Comparison of ENCODE assay signal across 9 cellular contexts in genomic region chr13:30446122-30446500, GRCh38. TPM values are rescaled to one million over a fixed set of nuclear protein-coding genes. Genes with fewer than 3 reads are reported as not detected.
DNase-seq lines count a peak whose midpoint lies in the region; ATAC-seq and TF ChIP-seq lines count a peak whose summit lies in the region.
"Had no signal": no experiment of that assay in that cellular context is flagged by ENCODE, and none has a peak within 500 bp of the region (broad histone marks: within the 10 kb centered on the region; RNA-seq: fewer than 3 reads in every experiment).

No MANE protein-coding gene starts in this region.

- no peak for DNase-seq in heart left ventricle
- DNase-seq in left ventricle myocardium superior, result no peak
- DNase-seq in adrenal gland, result no peak
- no peak for DNase-seq in memory B cell (ENCODE audit: low spot score in 2 of 2)
- no peak for DNase-seq in AML-193 (lab: John Stamatoyannopoulos, UW)

- no peaks in the 10 kb centered on the region for H3K9me3 Mint-ChIP-seq in memory B cell
- H3K9me3 Mint-ChIP-seq: activated T-helper 17 cell treated with anti-CD3 and anti-CD28 coated beads, Interleukin-2, amount 50 U/mL, for 72 hours had no signal

- peak overlapping the region; percentile 88 for H3K27ac Mint-ChIP-seq in memory B cell
- H3K27ac Mint-ChIP-seq: activated T-helper 17 cell treated with anti-CD3 and anti-CD28 coated beads, Interleukin-2, amount 50 U/mL, for 72 hours had no signal

- peak overlapping the region; percentile 88 for H3K4me3 Mint-ChIP-seq in memory B cell
- H3K4me3 Mint-ChIP-seq: activated T-helper 17 cell treated with anti-CD3 and anti-CD28 coated beads, Interleukin-2, amount 50 U/mL, for 72 hours had no signal

- no peaks in the 10 kb centered on the region for H3K9me3 ChIP-seq in heart left ventricle
- no peaks in the 10 kb centered on the region for H3K9me3 ChIP-seq in adrenal gland (replicated peaks in 1 of 3)

- H3K4me1 ChIP-seq in heart left ventricle (peaks cover 0 to 19% (median 11%) of the 10 kb centered on the region in 12 donors), adrenal gland (replicated peaks in 1 of 2) (peaks cover 4 to 12% of the 10 kb centered on the region in 2 donors), urinary bladder (ENCODE audit: insufficient read depth) (no peaks in the 10 kb centered on the region)

- H3K27me3 ChIP-seq in heart left ventricle, result no peaks in the 10 kb centered on the region
- H3K27me3 ChIP-seq in adrenal gland, result no peaks in the 10 kb centered on the region

- H3K27me3 Mint-ChIP-seq in memory B cell, result no peaks in the 10 kb centered on the region

- H3K4me3 ChIP-seq in heart left ventricle (peak overlapping the region in 10 of 12 donors; percentile 17 to 57 (median 48)), adrenal gland (peak overlapping the region in 2 of 4 donors; percentile 4 to 6), urinary bladder (ENCODE audit: low read depth, low read length) (peak overlapping the region; percentile 20)

- no peaks in the 10 kb centered on the region for H3K36me3 Mint-ChIP-seq in memory B cell

- WGBS in heart left ventricle, 4 donors, result 27 to 36% (median 28%) methylated on average over 7 of the region's 7 CpGs
- 24 to 64% (median 27%) methylated on average over 4 to 7 of the region's 7 CpGs for WGBS in adrenal gland, 4 donors
- WGBS in urinary bladder, result 42% methylated on average over 7 of the region's 7 CpGs

- peak overlapping the region; percentile 20 to 88 (median 78) for H3K27ac ChIP-seq in heart left ventricle
- peak overlapping the region; percentile 2 to 88 (median 80) for H3K27ac ChIP-seq in adrenal gland
- peak overlapping the region; percentile 42 for H3K27ac ChIP-seq in urinary bladder (ENCODE audit: low read depth)

- TF ChIP-seq POLR2A in heart left ventricle (IDR thresholded peaks at IDR 0.05) (no peak), adrenal gland (IDR thresholded peaks at IDR 0.05) (no peak)

- no peak for TF ChIP-seq CTCF in heart left ventricle (IDR thresholded peaks at IDR 0.05)
- no peak for TF ChIP-seq CTCF in adrenal gland (IDR thresholded peaks at IDR 0.05)

- intact Hi-C loops in heart left ventricle (cut with DNase I) (loop anchor here in 2 of 10 donors (5.0 to 10.0 kb wide), 3 partner anchors 39 to 191 kb away; no protein-coding TSS in a partner anchor), left ventricle myocardium superior (cut with micrococcal nuclease) (no loop called here), adrenal gland (cut with DNase I) (no loop called here)

- peaks cover 41% of the 10 kb centered on the region for H3K4me1 Mint-ChIP-seq in memory B cell

- ATAC-seq in heart left ventricle (no peak), left ventricle myocardium superior (no peak), memory B cell (ENCODE audit: low read depth) (no peak), GM18909 (IDR thresholded peaks at IDR 0.05; ENCODE audit: poor library complexity, unreplicated experiment) (no peak), HG03442 (IDR thresholded peaks at IDR 0.05; ENCODE audit: unreplicated experiment) (no peak)
- ATAC-seq: activated T-helper 17 cell treated with anti-CD3 and anti-CD28 coated beads, Interleukin-2, amount 50 U/mL, for 72 hours had no signal

- H3K36me3 ChIP-seq in heart left ventricle, result no peaks in the 10 kb centered on the region
- H3K36me3 ChIP-seq in adrenal gland (replicated peaks in 1 of 2), result no peaks in the 10 kb centered on the region
- no peaks in the 10 kb centered on the region for H3K36me3 ChIP-seq in urinary bladder (ENCODE audit: insufficient read depth)

RNA-seq across cellular contexts. Expression of gene HMGB1, which starts 19.6 kb away (rescaled TPM):
- total RNA-seq in heart left ventricle (100 to 1,000 TPM; 137 to 215 (median 164) TPM), left ventricle myocardium superior (180 TPM), adrenal gland (100 to 1,000 TPM; 106 to 310 (median 207) TPM), urinary bladder (415 TPM)
- polyA plus RNA-seq in heart left ventricle (100 to 1,000 TPM; 236 to 361 TPM), adrenal gland (100 to 1,000 TPM; 252 to 342 (median 274) TPM), urinary bladder (470 TPM)

RNA-seq across cellular contexts. Expression of gene UBE2L5, which starts 23.8 kb away (rescaled TPM):
- total RNA-seq in heart left ventricle (under 1 TPM in 1 of 9 donors, not detected in 8; 0.32 TPM), left ventricle myocardium superior (not detected), adrenal gland (under 1 TPM in 1 of 8 donors, not detected in 7; 0.18 TPM), urinary bladder (0.21 TPM)
- polyA plus RNA-seq in heart left ventricle (not detected), adrenal gland (under 1 TPM in 2 of 3 donors, not detected in 1; 0.03 to 0.16 TPM), urinary bladder (0.20 TPM)
- total RNA-seq: activated T-helper 17 cell treated with anti-CD3 and anti-CD28 coated beads, Interleukin-2, amount 50 U/mL, for 72 hours had no signal
